Comparison of ENCODE assay signal across 1 cellular context in the genomic region with DNA sequence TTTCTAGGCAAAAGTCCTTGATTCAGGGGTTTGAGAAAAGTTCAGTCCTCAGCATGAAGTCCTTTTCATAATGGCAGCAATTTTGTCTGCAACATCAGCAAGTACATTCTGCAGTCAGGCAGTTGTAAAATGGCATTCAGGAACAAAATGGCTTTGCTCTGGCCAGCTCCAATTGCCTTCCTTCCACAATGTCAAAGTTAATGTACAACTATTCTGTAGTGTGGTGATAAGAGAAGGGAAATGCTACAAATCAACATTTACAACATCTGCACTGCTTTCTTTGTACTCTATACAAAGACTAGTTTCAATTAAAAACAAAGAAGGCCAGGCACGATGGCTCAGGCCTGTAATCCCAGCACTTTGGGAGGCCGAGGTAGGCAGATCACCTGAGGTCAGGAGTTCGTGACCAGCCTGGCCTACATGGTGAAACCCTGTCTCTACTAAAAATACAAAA.
A peak's percentile ranks its signal among the peaks of the same experiment; 100 is the strongest.
TF ChIP-seq lines count a peak whose summit lies in the region.

No MANE protein-coding gene starts in this region.

TF ChIP-seq in HepG2, 621 proteins besides CTCF, POLR2A, EP300 and RAD21 (continued from another document and continues in another):
- TF ChIP-seq, protein P1, sequence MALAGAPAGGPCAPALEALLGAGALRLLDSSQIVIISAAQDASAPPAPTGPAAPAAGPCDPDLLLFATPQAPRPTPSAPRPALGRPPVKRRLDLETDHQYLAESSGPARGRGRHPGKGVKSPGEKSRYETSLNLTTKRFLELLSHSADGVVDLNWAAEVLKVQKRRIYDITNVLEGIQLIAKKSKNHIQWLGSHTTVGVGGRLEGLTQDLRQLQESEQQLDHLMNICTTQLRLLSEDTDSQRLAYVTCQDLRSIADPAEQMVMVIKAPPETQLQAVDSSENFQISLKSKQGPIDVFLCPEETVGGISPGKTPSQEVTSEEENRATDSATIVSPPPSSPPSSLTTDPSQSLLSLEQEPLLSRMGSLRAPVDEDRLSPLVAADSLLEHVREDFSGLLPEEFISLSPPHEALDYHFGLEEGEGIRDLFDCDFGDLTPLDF (CRISPR knock-in tag; IDR thresholded peaks at IDR 0.05): no peak
- TF ChIP-seq ZMYM3 (CRISPR knock-in tag; IDR thresholded peaks at IDR 0.05): peak; percentile 26; the same call in 1 of the 2 replicates
- no peak for TF ChIP-seq HOXA7 (CRISPR knock-in tag; IDR thresholded peaks at IDR 0.05)
- TF ChIP-seq MTA3 (CRISPR knock-in tag; IDR thresholded peaks at IDR 0.05): no peak
- peak; percentile 44; the same call in 1 of the 2 replicates for TF ChIP-seq ERF (CRISPR knock-in tag; IDR thresholded peaks at IDR 0.05)
- TF ChIP-seq KLF12 (CRISPR knock-in tag; IDR thresholded peaks at IDR 0.05; ENCODE audit: borderline replicate concordance): no peak
- TF ChIP-seq, protein P2, sequence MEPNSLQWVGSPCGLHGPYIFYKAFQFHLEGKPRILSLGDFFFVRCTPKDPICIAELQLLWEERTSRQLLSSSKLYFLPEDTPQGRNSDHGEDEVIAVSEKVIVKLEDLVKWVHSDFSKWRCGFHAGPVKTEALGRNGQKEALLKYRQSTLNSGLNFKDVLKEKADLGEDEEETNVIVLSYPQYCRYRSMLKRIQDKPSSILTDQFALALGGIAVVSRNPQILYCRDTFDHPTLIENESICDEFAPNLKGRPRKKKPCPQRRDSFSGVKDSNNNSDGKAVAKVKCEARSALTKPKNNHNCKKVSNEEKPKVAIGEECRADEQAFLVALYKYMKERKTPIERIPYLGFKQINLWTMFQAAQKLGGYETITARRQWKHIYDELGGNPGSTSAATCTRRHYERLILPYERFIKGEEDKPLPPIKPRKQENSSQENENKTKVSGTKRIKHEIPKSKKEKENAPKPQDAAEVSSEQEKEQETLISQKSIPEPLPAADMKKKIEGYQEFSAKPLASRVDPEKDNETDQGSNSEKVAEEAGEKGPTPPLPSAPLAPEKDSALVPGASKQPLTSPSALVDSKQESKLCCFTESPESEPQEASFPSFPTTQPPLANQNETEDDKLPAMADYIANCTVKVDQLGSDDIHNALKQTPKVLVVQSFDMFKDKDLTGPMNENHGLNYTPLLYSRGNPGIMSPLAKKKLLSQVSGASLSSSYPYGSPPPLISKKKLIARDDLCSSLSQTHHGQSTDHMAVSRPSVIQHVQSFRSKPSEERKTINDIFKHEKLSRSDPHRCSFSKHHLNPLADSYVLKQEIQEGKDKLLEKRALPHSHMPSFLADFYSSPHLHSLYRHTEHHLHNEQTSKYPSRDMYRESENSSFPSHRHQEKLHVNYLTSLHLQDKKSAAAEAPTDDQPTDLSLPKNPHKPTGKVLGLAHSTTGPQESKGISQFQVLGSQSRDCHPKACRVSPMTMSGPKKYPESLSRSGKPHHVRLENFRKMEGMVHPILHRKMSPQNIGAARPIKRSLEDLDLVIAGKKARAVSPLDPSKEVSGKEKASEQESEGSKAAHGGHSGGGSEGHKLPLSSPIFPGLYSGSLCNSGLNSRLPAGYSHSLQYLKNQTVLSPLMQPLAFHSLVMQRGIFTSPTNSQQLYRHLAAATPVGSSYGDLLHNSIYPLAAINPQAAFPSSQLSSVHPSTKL (CRISPR knock-in tag; IDR thresholded peaks at IDR 0.05): peak; percentile 76; the same call in 1 of the 2 replicates
- 0 out of 2 replicates have a peak, but pooled peaks have one; percentile 37 for TF ChIP-seq RFXAP (CRISPR knock-in tag; IDR thresholded peaks at IDR 0.05; ENCODE audit: borderline replicate concordance)
- no peak for TF ChIP-seq GRHL1 (CRISPR knock-in tag; conservative IDR thresholded peaks at IDR 0.05)
- TF ChIP-seq ZSCAN25 (CRISPR knock-in tag; IDR thresholded peaks at IDR 0.05): no peak
- no peak for TF ChIP-seq SP1 (IDR thresholded peaks at IDR 0.05)
- no peak for TF ChIP-seq SP1 (CRISPR knock-in tag; IDR thresholded peaks at IDR 0.05)
- no peak for TF ChIP-seq DNMT1 (CRISPR knock-in tag; IDR thresholded peaks at IDR 0.05)
- peak; percentile 87; the same call in 1 of the 2 replicates for TF ChIP-seq HOXA3 (CRISPR knock-in tag; IDR thresholded peaks at IDR 0.05)
- peak; percentile 66 for TF ChIP-seq MIXL1 (CRISPR knock-in tag; IDR thresholded peaks at IDR 0.05)
- no peak for TF ChIP-seq ZNF251 (CRISPR knock-in tag; IDR thresholded peaks at IDR 0.05)
- TF ChIP-seq NR2F6 (IDR thresholded peaks at IDR 0.05): peak; percentile 82
- peak; percentile 85; the same call in 1 of the 2 replicates for TF ChIP-seq NR2F6 (CRISPR knock-in tag; IDR thresholded peaks at IDR 0.05)
- peak; percentile 87 for TF ChIP-seq ZNF609 (CRISPR knock-in tag; IDR thresholded peaks at IDR 0.05; ENCODE audit: borderline replicate concordance)
- peak; percentile 70 for TF ChIP-seq ISL2 (CRISPR knock-in tag; IDR thresholded peaks at IDR 0.05)
- no peak for TF ChIP-seq PRDM15 (CRISPR knock-in tag; IDR thresholded peaks at IDR 0.05)
- peak; percentile 57; the same call in 1 of the 2 replicates for TF ChIP-seq BRD4 (CRISPR knock-in tag; IDR thresholded peaks at IDR 0.05)
- no peak for TF ChIP-seq ZNF33B (CRISPR knock-in tag; IDR thresholded peaks at IDR 0.05)
- TF ChIP-seq ZFP36L2 (CRISPR knock-in tag; IDR thresholded peaks at IDR 0.05): no peak
- TF ChIP-seq ZFX (CRISPR knock-in tag; IDR thresholded peaks at IDR 0.05; ENCODE audit: low read depth): peak; percentile 73
- no peak for TF ChIP-seq EEA1 (CRISPR knock-in tag; IDR thresholded peaks at IDR 0.05; ENCODE audit: borderline replicate concordance)
- peak; percentile 24; the same call in 1 of the 2 replicates for TF ChIP-seq FOXO1 (CRISPR knock-in tag; IDR thresholded peaks at IDR 0.05)
- peak; percentile 55; the same call in 1 of the 2 replicates for TF ChIP-seq ZNF574 (CRISPR knock-in tag; IDR thresholded peaks at IDR 0.05)
- peak; percentile 22; the same call in 1 of the 2 replicates for TF ChIP-seq ZBTB25 (CRISPR knock-in tag; IDR thresholded peaks at IDR 0.05)
- no peak for TF ChIP-seq SNRNP70 (IDR thresholded peaks at IDR 0.05; ENCODE audit: low read depth, low read length)
- TF ChIP-seq JARID2 (CRISPR knock-in tag; IDR thresholded peaks at IDR 0.05; ENCODE audit: insufficient replicate concordance): no peak
- TF ChIP-seq SATB2 (CRISPR knock-in tag; IDR thresholded peaks at IDR 0.05): no peak
- TF ChIP-seq KDM6A (CRISPR knock-in tag; IDR thresholded peaks at IDR 0.05; ENCODE audit: low read depth): peak; percentile 50; the same call in 1 of the 2 replicates
- TF ChIP-seq ZNF234 (CRISPR knock-in tag; conservative IDR thresholded peaks at IDR 0.05): no peak
- TF ChIP-seq RORA (CRISPR knock-in tag; IDR thresholded peaks at IDR 0.05): no peak
- TF ChIP-seq ARID3A (IDR thresholded peaks at IDR 0.05; ENCODE audit: low read depth, low read length): peak; percentile 22; the same call in 1 of the 2 replicates
